ENCODE assay signal across 8 cellular contexts in genomic region chrX:54807524-54808108, GRCh38. TPM values are rescaled to one million over a fixed set of nuclear protein-coding genes. Genes with fewer than 3 reads are reported as not detected.
DNase-seq lines count a peak whose midpoint lies in the region; ATAC-seq, FAIRE-seq and TF ChIP-seq lines count a peak whose summit lies in the region.

A gene with protein sequence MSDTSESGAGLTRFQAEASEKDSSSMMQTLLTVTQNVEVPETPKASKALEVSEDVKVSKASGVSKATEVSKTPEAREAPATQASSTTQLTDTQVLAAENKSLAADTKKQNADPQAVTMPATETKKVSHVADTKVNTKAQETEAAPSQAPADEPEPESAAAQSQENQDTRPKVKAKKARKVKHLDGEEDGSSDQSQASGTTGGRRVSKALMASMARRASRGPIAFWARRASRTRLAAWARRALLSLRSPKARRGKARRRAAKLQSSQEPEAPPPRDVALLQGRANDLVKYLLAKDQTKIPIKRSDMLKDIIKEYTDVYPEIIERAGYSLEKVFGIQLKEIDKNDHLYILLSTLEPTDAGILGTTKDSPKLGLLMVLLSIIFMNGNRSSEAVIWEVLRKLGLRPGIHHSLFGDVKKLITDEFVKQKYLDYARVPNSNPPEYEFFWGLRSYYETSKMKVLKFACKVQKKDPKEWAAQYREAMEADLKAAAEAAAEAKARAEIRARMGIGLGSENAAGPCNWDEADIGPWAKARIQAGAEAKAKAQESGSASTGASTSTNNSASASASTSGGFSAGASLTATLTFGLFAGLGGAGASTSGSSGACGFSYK (plus strand): TSS chrX:54807745. CDS start chrX:54809332, 1,587 bp downstream.

- peak within 1 kb of the TSS; percentile 93 for H3K4me3 Mint-ChIP-seq in GM23338
- peak within 1 kb of the TSS; percentile 88 for H3K4me3 Mint-ChIP-seq in activated naive CD8-positive, alpha-beta T cell treated with anti-CD3 and anti-CD28 coated beads, Interleukin-2, amount 50 U/mL, for 24 hours

- H3K4me1 ChIP-seq in GM23338 (ENCODE audit: insufficient read depth) (peaks cover 7% of the 10 kb centered on the region), neuron (ENCODE audit: insufficient read depth, low read length) (peaks cover 7% of the 10 kb centered on the region)

- peak within 1 kb of the TSS; percentile 98 for H3K27ac Mint-ChIP-seq in GM23338
- peak within 1 kb of the TSS; percentile 98 for H3K27ac Mint-ChIP-seq in activated naive CD8-positive, alpha-beta T cell treated with anti-CD3 and anti-CD28 coated beads, Interleukin-2, amount 50 U/mL, for 24 hours

- H3K36me3 Mint-ChIP-seq in GM23338 (ENCODE audit: low read depth), result peaks cover 34% of the 10 kb centered on the region
- peaks cover 10% of the 10 kb centered on the region for H3K36me3 Mint-ChIP-seq in activated naive CD8-positive, alpha-beta T cell treated with anti-CD3 and anti-CD28 coated beads, Interleukin-2, amount 50 U/mL, for 24 hours (ENCODE audit: low read depth)

- H3K36me3 ChIP-seq in GM23338 (ENCODE audit: insufficient read depth) (no peaks in the 10 kb centered on the region), neuron (ENCODE audit: insufficient read depth, low read length) (peaks cover 33% of the 10 kb centered on the region)

- DNase-seq in GM23338 (ENCODE audit: low spot score) (peak; percentile 56), RPMI7951 (ENCODE audit: low read depth) (peak; percentile 54), glomerular endothelial cell (ENCODE audit: extremely low read depth, low read depth, low spot score) (no peak), urothelium cell line (ENCODE audit: low spot score) (peak; percentile 74)
- DNase-seq in activated naive CD8-positive, alpha-beta T cell treated with anti-CD3 and anti-CD28 coated beads, Interleukin-2, amount 50 U/mL, for 24 hours, result peak; percentile 22

- peak within 1 kb of the TSS; percentile 85 for H3K4me2 ChIP-seq in GM23338

- peak within 1 kb of the TSS; percentile 97 for H3K27ac ChIP-seq in GM23338 (ENCODE audit: low read depth)

- no peaks in the 10 kb centered on the region; the same call in 2 of the 3 replicates for H3K9me3 Mint-ChIP-seq in GM23338
- H3K9me3 Mint-ChIP-seq in activated naive CD8-positive, alpha-beta T cell treated with anti-CD3 and anti-CD28 coated beads, Interleukin-2, amount 50 U/mL, for 24 hours, result no peaks in the 10 kb centered on the region

- H3K27me3 ChIP-seq in GM23338 (ENCODE audit: insufficient read depth) (no peaks in the 10 kb centered on the region), neuron (ENCODE audit: insufficient read depth, low read length) (no peaks in the 10 kb centered on the region)

- H3F3A ChIP-seq in GM23338 (replicated peaks; ENCODE audit: low read depth), result no peaks in the 10 kb centered on the region

- peaks cover 15% of the 10 kb centered on the region for H3K27me3 Mint-ChIP-seq in GM23338 (ENCODE audit: insufficient read depth, low read depth, poor library complexity)
- H3K27me3 Mint-ChIP-seq in activated naive CD8-positive, alpha-beta T cell treated with anti-CD3 and anti-CD28 coated beads, Interleukin-2, amount 50 U/mL, for 24 hours, result peaks cover 2% of the 10 kb centered on the region

- peak; percentile 36 for ATAC-seq in GM23338
- peak; percentile 18 for ATAC-seq in activated naive CD8-positive, alpha-beta T cell treated with anti-CD3 and anti-CD28 coated beads, Interleukin-2, amount 50 U/mL, for 24 hours
- no peak for ATAC-seq in GM19452 (IDR thresholded peaks at IDR 0.05; ENCODE audit: unreplicated experiment)
- no peak for ATAC-seq in GM21447 (IDR thresholded peaks at IDR 0.05; ENCODE audit: unreplicated experiment)

- H3K9me3 ChIP-seq in neuron (ENCODE audit: low read length), result no peaks in the 10 kb centered on the region

- peak within 1 kb of the TSS; percentile 80 for H3K4me3 ChIP-seq in GM23338
- H3K4me3 ChIP-seq in neuron (ENCODE audit: low read length), result peak within 1 kb of the TSS; percentile 96

- H4K20me1 ChIP-seq in GM23338 (replicated peaks; ENCODE audit: insufficient read depth), result no peaks in the 10 kb centered on the region

- no peak for TF ChIP-seq CTCF in GM23338 (conservative IDR thresholded peaks at IDR 0.05; ENCODE audit: low read depth in 2 of 2)

- H3K9me2 ChIP-seq in GM23338 (ENCODE audit: insufficient read depth), result no peaks in the 10 kb centered on the region

- H2AFZ ChIP-seq in GM23338 (no peak within 1 kb of the TSS), neuron (ENCODE audit: low read depth, low read length) (no peak within 1 kb of the TSS)

- no peak for FAIRE-seq in urothelium cell line (lab: Jason Lieb, UNC)

- 0 out of 2 replicates have a peak, but pooled peaks cover 13% of the 10 kb centered on the region for H3K79me2 ChIP-seq in GM23338 (replicated peaks; ENCODE audit: insufficient read depth)

- H3K4me1 Mint-ChIP-seq in GM23338, result peaks cover 20% of the 10 kb centered on the region
- H3K4me1 Mint-ChIP-seq in activated naive CD8-positive, alpha-beta T cell treated with anti-CD3 and anti-CD28 coated beads, Interleukin-2, amount 50 U/mL, for 24 hours, result peaks cover 9% of the 10 kb centered on the region

TF ChIP-seq in GM23338, 12 proteins besides CTCF, POLR2A, EP300 and RAD21:
- TF ChIP-seq POLR2AphosphoS5 (IDR thresholded peaks at IDR 0.05; ENCODE audit: low read depth) (peak; percentile 40; the same call in 1 of the 2 replicates), ZNF114 (CRISPR knock-in tag; IDR thresholded peaks at IDR 0.05) (no peak)

RNA-seq across cellular contexts. Expression of the gene that starts here (rescaled TPM):
- 203 and 236 TPM in 2 replicates for total RNA-seq in GM23338 (2014; rRNA removed; shearing (Covaris generic))
- 90.9 and 96.7 TPM in 2 replicates for polyA plus RNA-seq in GM23338 (2016; fragmentation: Nextera tagmentation; extraction: Ambion mirVana)
- 189 and 239 TPM in 2 replicates for total RNA-seq in RPMI7951 (2014; rRNA removed; shearing (Covaris generic))
- 361 and 403 TPM in 2 replicates for total RNA-seq in glomerular endothelial cell

Comparison
In these comparisons a context has a peak if more than half of its experiments do, and no peak if none do; other contexts are left out.
1. ATAC-seq: peak in GM23338 (single experiment) and activated naive CD8-positive, alpha-beta T cell treated with anti-CD3 and anti-CD28 coated beads, Interleukin-2, amount 50 U/mL, for 24 hours (single experiment); none in GM19452 (single experiment) and GM21447 (single experiment).